Comparison of ENCODE assay signal across 1 cellular context in the genomic region with DNA sequence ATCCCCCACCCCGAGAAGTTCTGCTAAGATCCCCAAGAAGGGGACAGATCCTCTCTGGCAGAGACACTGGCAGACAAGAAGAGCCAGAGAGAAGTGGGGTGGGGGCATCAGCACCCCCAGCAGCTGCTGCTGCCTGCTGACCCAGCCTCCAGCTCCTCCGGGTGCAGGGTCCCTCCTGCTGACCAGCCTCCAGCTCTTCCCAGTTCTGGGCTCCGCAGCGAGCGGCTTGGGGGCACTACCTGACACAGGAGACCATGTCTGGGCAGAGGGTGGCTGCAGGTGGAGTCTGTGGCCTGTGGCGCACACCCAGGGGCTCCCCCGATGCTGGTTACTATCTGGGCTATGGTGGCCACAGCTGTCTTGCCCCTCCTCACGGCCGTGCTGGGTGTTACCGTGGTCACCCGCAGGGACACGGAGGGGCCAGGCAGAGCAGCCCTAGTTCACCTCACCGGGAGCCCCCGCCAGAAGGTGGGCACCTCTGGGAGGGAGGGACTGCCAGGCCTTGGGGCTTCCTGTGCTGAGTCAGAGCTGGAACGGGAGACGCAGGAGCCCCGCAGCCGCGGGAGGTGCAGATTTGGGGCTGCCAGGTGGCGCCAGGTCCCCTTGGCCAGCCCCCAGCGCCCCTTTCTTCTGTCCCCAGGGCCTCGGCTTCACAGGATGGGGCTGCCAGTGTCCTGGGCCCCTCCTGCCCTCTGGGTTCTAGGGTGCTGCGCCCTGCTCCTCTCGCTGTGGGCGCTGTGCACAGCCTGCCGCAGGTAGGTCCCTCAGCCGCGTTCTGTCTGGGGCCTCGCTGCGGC.
TF ChIP-seq lines count a peak whose summit lies in the region.

No MANE protein-coding gene starts in this region.

TF ChIP-seq in HEK293T, 16 proteins besides CTCF, POLR2A, EP300 and RAD21:
- no peak for TF ChIP-seq HDGF (IDR thresholded peaks at IDR 0.05; ENCODE audit: borderline replicate concordance)
- no peak for TF ChIP-seq ELF4 (IDR thresholded peaks at IDR 0.05)
- no peak for TF ChIP-seq ZNF384 (IDR thresholded peaks at IDR 0.05)
- TF ChIP-seq ARNT (IDR thresholded peaks at IDR 0.05) = no peak
- TF ChIP-seq SP1 (IDR thresholded peaks at IDR 0.05) = no peak
- no peak for TF ChIP-seq FOXK2 (IDR thresholded peaks at IDR 0.05)
- TF ChIP-seq L3MBTL2 (conservative IDR thresholded peaks at IDR 0.05) = no peak
- no peak for TF ChIP-seq CTBP1 (IDR thresholded peaks at IDR 0.05; ENCODE audit: borderline replicate concordance)
